ENCODE assay signal across 10 cellular contexts in genomic region chr17:79721993-79722671, GRCh38. TPM values are rescaled to one million over a fixed set of nuclear protein-coding genes. Genes with fewer than 3 reads are reported as not detected.
DNase-seq lines count a peak whose midpoint lies in the region; TF ChIP-seq lines count a peak whose summit lies in the region.
"Had no signal": no experiment of that assay in that cellular context is flagged by ENCODE, and none has a peak within 500 bp of the region (broad histone marks: within the 10 kb centered on the region; RNA-seq: fewer than 3 reads in every experiment).

No MANE protein-coding gene starts in this region.

- H3K9me3 ChIP-seq in mammary epithelial cell (replicated peaks; ENCODE audit: insufficient read depth, low read length): no peaks in the 10 kb centered on the region

- no peaks in the 10 kb centered on the region for H4K20me1 ChIP-seq in mammary epithelial cell (ENCODE audit: insufficient read depth, low read length)

- H3K4me1 ChIP-seq in mammary epithelial cell (ENCODE audit: insufficient read depth, low read length): no peaks in the 10 kb centered on the region

- intact Hi-C loops in mammary epithelial cell (cut with micrococcal nuclease): no loop called here

- H3K36me3 ChIP-seq in mammary epithelial cell (ENCODE audit: insufficient read depth, low read length): no peaks in the 10 kb centered on the region

- BruUV-seq in mammary epithelial cell (replicated peaks; lab: Mats Ljungman, UMichigan): no TSS peak

- H3K27me3 ChIP-seq in mammary epithelial cell (ENCODE audit: insufficient read depth, low read length): no peaks in the 10 kb centered on the region

- H3K9ac ChIP-seq in mammary epithelial cell (ENCODE audit: insufficient read depth, low read length): no peak overlapping the region

- 35% methylated on average over 9 of the region's 10 CpGs for WGBS in mammary epithelial cell (ENCODE audit: low coverage, missing lambda C conversion rate)

- H3K79me2 ChIP-seq in mammary epithelial cell (ENCODE audit: insufficient read depth, low read length): no peaks in the 10 kb centered on the region

- no peak overlapping the region for H3K4me3 ChIP-seq in mammary epithelial cell (replicated peaks in 1 of 3; ENCODE audit: insufficient read depth in 1 of 3, low read depth in 2 of 3, low read length in 3 of 3)

- TF ChIP-seq CTCF in mammary epithelial cell (conservative IDR thresholded peaks at IDR 0.05 in 1 of 2, IDR thresholded peaks at IDR 0.05 in 1 of 2; ENCODE audit: extremely low read depth in 1 of 2, insufficient read depth in 1 of 2, low read depth in 1 of 2, low read length in 2 of 2): peak in 1 of 2 donors; percentile 5

- no peak overlapping the region for H3K4me2 ChIP-seq in mammary epithelial cell (ENCODE audit: insufficient read depth, low read depth, low read length)

- H3K27ac ChIP-seq in mammary epithelial cell (ENCODE audit: insufficient read depth, low read depth, low read length): no peak overlapping the region

- DNase-seq in D341Med (ENCODE audit: low spot score) (peak; percentile 82), HT1080 (ENCODE audit: low read depth) (peak; percentile 26), SK-N-DZ (ENCODE audit: low spot score) (peak; percentile 65), islet precursor cell (peak; percentile 74), AG08395 (ENCODE audit: low spot score) (no peak), mammary epithelial cell (no peak), activated gamma-delta T cell treated with Interleukin-2 at 50 U/mL for 16 hours (no peak)
- DNase-seq in activated CD8-positive, alpha-beta memory T cell treated with anti-CD3 and anti-CD28 coated beads, Interleukin-2, amount 50 U/mL, for 4 hours: no peak
- DNase-seq: activated CD8-positive, alpha-beta T cell treated with anti-CD3 and anti-CD28 coated beads for 36 hours; naive thymus-derived CD8-positive, alpha-beta T cell had no signal

- no peak overlapping the region for H2AFZ ChIP-seq in mammary epithelial cell (ENCODE audit: low read depth, low read length)

- CTCF ChIA-PET in mammary epithelial cell (lab: Charles Lee; ENCODE audit: low non-redundant PET): no interaction called here

- in situ Hi-C loops in mammary epithelial cell (cut with MboI; ENCODE audit: low sequenced_read_pairs in 2 of 2): no loop called here

- dilution Hi-C loops in mammary epithelial cell (cut with HindIII; ENCODE audit: low sequenced_read_pairs): no loop called here

RNA-seq across cellular contexts. Expression of gene ENPP7, which starts 8.6 kb away (rescaled TPM):
- not detected in 2 replicates for total RNA-seq in HT1080 (2014; rRNA removed; shearing (Covaris generic))
- not detected in 2 replicates for polyA plus RNA-seq in HT1080 (2015; cell fraction: cytosol; rRNA removed)
- polyA plus RNA-seq in HT1080 (2015; cell fraction: nucleus; rRNA removed): not detected in 2 replicates
- not detected in 2 replicates for polyA plus RNA-seq in SK-N-DZ (2014; cell fraction: cytosol; rRNA removed)
- polyA plus RNA-seq in SK-N-DZ (2014; cell fraction: nucleus; rRNA removed): not detected in 2 replicates
- total RNA-seq in mammary epithelial cell: not detected
- not detected for polyA plus RNA-seq in mammary epithelial cell
- polyA minus RNA-seq in mammary epithelial cell: not detected
- polyA plus RNA-seq: naive thymus-derived CD8-positive, alpha-beta T cell had no signal

RNA-seq across cellular contexts. Expression of gene CBX2, which starts 55.8 kb away (rescaled TPM):
- 7.1 and 8.0 TPM in 2 replicates for total RNA-seq in HT1080 (2014; rRNA removed; shearing (Covaris generic))
- 2.8 and 3.5 TPM in 2 replicates for polyA plus RNA-seq in HT1080 (2015; cell fraction: cytosol; rRNA removed)
- polyA plus RNA-seq in HT1080 (2015; cell fraction: nucleus; rRNA removed): 4.9 and 5.7 TPM in 2 replicates
- polyA plus RNA-seq in SK-N-DZ (2014; cell fraction: cytosol; rRNA removed): 108 and 109 TPM in 2 replicates
- 144 and 174 TPM in 2 replicates for polyA plus RNA-seq in SK-N-DZ (2014; cell fraction: nucleus; rRNA removed)
- 1 to 10 TPM in 1 of 2 donors, under 1 TPM in 1; 0.67 to 3.8 TPM for total RNA-seq in mammary epithelial cell
- 3.6 TPM for polyA plus RNA-seq in mammary epithelial cell
- 1.4 TPM for polyA minus RNA-seq in mammary epithelial cell

Comparison
In these comparisons a context has a peak if more than half of its experiments do, and no peak if none do; other contexts are left out.
1. DNase-seq: peak in D341Med (single experiment), HT1080 (single experiment), SK-N-DZ (single experiment) and islet precursor cell (single experiment); none in AG08395 (single experiment), mammary epithelial cell (single experiment), activated CD8-positive, alpha-beta memory T cell treated with anti-CD3 and anti-CD28 coated beads, Interleukin-2, amount 50 U/mL, for 4 hours (single experiment) and activated gamma-delta T cell treated with Interleukin-2 at 50 U/mL for 16 hours (single experiment).